25 cellular contexts compared by ENCODE assay signal in genomic region chr3:15955968-15956367, GRCh38.
A peak's percentile ranks its signal among the peaks of the same experiment; 100 is the strongest.
DNase-seq lines count a peak whose midpoint lies in the region; ATAC-seq and TF ChIP-seq lines count a peak whose summit lies in the region.
"Had no signal": no experiment of that assay in that cellular context is flagged by ENCODE, and none has a peak within 500 bp of the region (broad histone marks: within the 10 kb centered on the region; RNA-seq: fewer than 3 reads in every experiment).

No MANE protein-coding gene starts in this region.

- no peak for ATAC-seq in GM19324 (IDR thresholded peaks at IDR 0.05; ENCODE audit: low FRiP score, unreplicated experiment)
- ATAC-seq: activated T-cell treated with anti-CD3 and anti-CD28 coated beads, Interleukin-2, amount 50 U/mL, for 72 hours; heart left ventricle; natural killer cell treated with Interleukin-12 subunit alpha and Interleukin-12 subunit beta and Interleukin-15 and Interleukin-18, amount 100 ng/mL, for 72 hours; psoas muscle; stimulated activated naive CD8-positive, alpha-beta T cell treated with anti-CD3 and anti-CD28 coated beads, Interleukin-15, Interleukin-2, amounts not matched to agents 100 U/mL and 50 U/mL, for 24 hours had no signal

- H3K27ac ChIP-seq in ACC112 (ENCODE audit: low read depth, low read length) (no peak overlapping the region), neuronal stem cell (replicated peaks; ENCODE audit: low read length) (no peak overlapping the region)
- H3K27ac ChIP-seq: heart left ventricle, psoas muscle, tibial nerve had no signal

- DNase-seq in adipocyte (ENCODE audit: low read depth) = peak; percentile 27
- peak; percentile 12 for DNase-seq in fibroblast of mammary gland (ENCODE audit: low read depth)
- DNase-seq in neuronal stem cell (ENCODE audit: low spot score) = no peak
- no peak for DNase-seq in cerebellar nuclear complex (lab: John Stamatoyannopoulos, UW)
- DNase-seq in iPS-NIHi7 (ENCODE audit: extremely low spot score) = no peak
- no peak for DNase-seq in stimulated activated CD4-positive, alpha-beta T cell treated with anti-CD3 and anti-CD28 coated beads, Interleukin-12 subunit alpha, Interleukin-12 subunit beta, amount 100 ng/mL, for 4 hours
- DNase-seq: activated CD4-positive, alpha-beta T cell treated with anti-CD3 and anti-CD28 coated beads for 48 hours; activated naive CD4-positive, alpha-beta T cell treated with anti-CD3 and anti-CD28 coated beads, Interleukin-2, amount 10 ng/mL, durations not matched to agents 7 days and 5 days; activated T-cell treated with anti-CD3 and anti-CD28 coated beads, Interleukin-2, amount 50 U/mL, for 72 hours; Caco-2; DND-41; heart left ventricle; MM.1S; NCI-H1417 treated with DMSO at 0.1 percent for 48 hours; NCI-H2171 treated with DMSO at 0.1 percent for 48 hours; NCI-H526; psoas muscle; SK-N-SH; small intestine; stimulated activated CD4-positive, alpha-beta T cell treated with anti-CD3 and anti-CD28 coated beads, Interleukin-4, amount 100 ng/mL, for 24 hours; stimulated activated naive CD8-positive, alpha-beta T cell treated with anti-CD3 and anti-CD28 coated beads, Interleukin-15, Interleukin-2, amounts not matched to agents 100 U/mL and 50 U/mL, for 24 hours had no signal

- TF ChIP-seq CTCF in fibroblast of mammary gland (conservative IDR thresholded peaks at IDR 0.05; ENCODE audit: control insufficient read depth, insufficient read depth, low read depth, low read length) = no peak

- no peak overlapping the region for H2BK12ac ChIP-seq in neuronal stem cell (ENCODE audit: low read length)

- H3K9me3 ChIP-seq in adipocyte (ENCODE audit: control insufficient read depth, low read length) (no peaks in the 10 kb centered on the region), neuronal stem cell (replicated peaks in 1 of 2; ENCODE audit: control insufficient read depth in 2 of 2, insufficient read depth in 1 of 2, low read depth in 1 of 2, low read length in 2 of 2) (no peaks in the 10 kb centered on the region)
- H3K9me3 ChIP-seq: Caco-2, heart left ventricle, psoas muscle, SK-N-SH, tibial nerve had no signal

- H2AK5ac ChIP-seq in neuronal stem cell (ENCODE audit: low read depth, low read length) = no peak overlapping the region

- H3K9ac ChIP-seq in adipocyte (ENCODE audit: low read length) (no peak overlapping the region), neuronal stem cell (ENCODE audit: low read depth, low read length, poor library complexity) (no peak overlapping the region)
- H3K9ac ChIP-seq: SK-N-SH had no signal

- H3K79me1 ChIP-seq in neuronal stem cell (ENCODE audit: low read depth, low read length) = no peaks in the 10 kb centered on the region

- no peak overlapping the region for H3K4ac ChIP-seq in neuronal stem cell (ENCODE audit: low read length)

- H3K36me3 ChIP-seq in ACC112 (ENCODE audit: insufficient read depth, low read length) = no peaks in the 10 kb centered on the region
- H3K36me3 ChIP-seq in adipocyte (ENCODE audit: control insufficient read depth, insufficient read depth, low read length, severe bottlenecking) = no peaks in the 10 kb centered on the region
- no peaks in the 10 kb centered on the region for H3K36me3 ChIP-seq in neuronal stem cell (replicated peaks in 1 of 2; ENCODE audit: control insufficient read depth in 2 of 2, insufficient read depth in 2 of 2, low read length in 2 of 2)
- H3K36me3 ChIP-seq: heart left ventricle, tibial nerve had no signal

- no peak overlapping the region for H4K91ac ChIP-seq in neuronal stem cell (ENCODE audit: low read depth, low read length, poor library complexity)

- H2BK120ac ChIP-seq in neuronal stem cell (ENCODE audit: low read depth, low read length) = no peak overlapping the region

- H3K4me1 ChIP-seq in ACC112 (ENCODE audit: control insufficient read depth, insufficient read depth, low read length, unreplicated experiment) = peaks cover 15% of the 10 kb centered on the region
- peaks cover 4% of the 10 kb centered on the region for H3K4me1 ChIP-seq in adipocyte (ENCODE audit: control insufficient read depth, insufficient read depth, low read length)
- no peaks in the 10 kb centered on the region for H3K4me1 ChIP-seq in neuronal stem cell (ENCODE audit: control insufficient read depth in 2 of 2, insufficient read depth in 1 of 2, low read depth in 1 of 2, low read length in 2 of 2)
- H3K4me1 ChIP-seq: Caco-2, tibial nerve had no signal

- H3K27me3 ChIP-seq in ACC112 (ENCODE audit: insufficient read depth, low read length) (no peaks in the 10 kb centered on the region), adipocyte (replicated peaks; ENCODE audit: control insufficient read depth, insufficient read depth, low read length) (no peaks in the 10 kb centered on the region), neuronal stem cell (ENCODE audit: control insufficient read depth in 3 of 3, insufficient read depth in 3 of 3, low read depth in 1 of 3, low read length in 3 of 3) (no peaks in the 10 kb centered on the region)
- H3K27me3 ChIP-seq: heart left ventricle, tibial nerve had no signal

- WGBS in neuronal stem cell (ENCODE audit: extremely low coverage in 2 of 2, insufficient read length in 2 of 2, insufficient replicate concordance in 1 of 2), 2 donors = no CpG with 5 or more reads among the region's 1 CpG

- H3K18ac ChIP-seq in neuronal stem cell (ENCODE audit: low read length) = no peak overlapping the region

- no peak overlapping the region for H4K8ac ChIP-seq in neuronal stem cell (ENCODE audit: low read depth, low read length)

- H3K79me2 ChIP-seq in ACC112 (ENCODE audit: control insufficient read depth, insufficient read depth, low read length, unreplicated experiment) = no peaks in the 10 kb centered on the region

- no peak overlapping the region for H3K14ac ChIP-seq in neuronal stem cell (ENCODE audit: low read length)

- H2BK5ac ChIP-seq in neuronal stem cell (ENCODE audit: low read length) = no peak overlapping the region

- peak overlapping the region; percentile 29 for H2AFZ ChIP-seq in ACC112 (ENCODE audit: low read length, unreplicated experiment)
- peak overlapping the region; percentile 39 for H2AFZ ChIP-seq in neuronal stem cell (ENCODE audit: low read length)

- H3K4me3 ChIP-seq in ACC112 (ENCODE audit: low read depth, low read length) (no peak overlapping the region), adipocyte (ENCODE audit: low read length) (no peak overlapping the region), fibroblast of mammary gland (ENCODE audit: control insufficient read depth, low read depth, low read length) (no peak overlapping the region), neuronal stem cell (ENCODE audit: low read length in 2 of 2) (no peak overlapping the region)
- H3K4me3 ChIP-seq: heart left ventricle, psoas muscle, tibial nerve had no signal

- no peak overlapping the region for H3K4me2 ChIP-seq in neuronal stem cell (ENCODE audit: insufficient read depth, low read length, poor library complexity, severe bottlenecking)
- H3K4me2 ChIP-seq: SK-N-SH had no signal

- H3K23ac ChIP-seq in neuronal stem cell (ENCODE audit: low read depth, low read length, poor library complexity) = no peak overlapping the region

- H2BK15ac ChIP-seq in neuronal stem cell (ENCODE audit: low read length) = no peak overlapping the region

Comparison
In these comparisons a context has a peak if more than half of its experiments do, and no peak if none do; other contexts are left out.
1. DNase-seq: peak in adipocyte (single experiment) and fibroblast of mammary gland (single experiment); none in neuronal stem cell (single experiment), cerebellar nuclear complex (0 of 2), iPS-NIHi7 (single experiment) and stimulated activated CD4-positive, alpha-beta T cell treated with anti-CD3 and anti-CD28 coated beads, Interleukin-12 subunit alpha, Interleukin-12 subunit beta, amount 100 ng/mL, for 4 hours (single experiment).